Comparison of ENCODE assay signal across 24 cellular contexts in the genomic region with DNA sequence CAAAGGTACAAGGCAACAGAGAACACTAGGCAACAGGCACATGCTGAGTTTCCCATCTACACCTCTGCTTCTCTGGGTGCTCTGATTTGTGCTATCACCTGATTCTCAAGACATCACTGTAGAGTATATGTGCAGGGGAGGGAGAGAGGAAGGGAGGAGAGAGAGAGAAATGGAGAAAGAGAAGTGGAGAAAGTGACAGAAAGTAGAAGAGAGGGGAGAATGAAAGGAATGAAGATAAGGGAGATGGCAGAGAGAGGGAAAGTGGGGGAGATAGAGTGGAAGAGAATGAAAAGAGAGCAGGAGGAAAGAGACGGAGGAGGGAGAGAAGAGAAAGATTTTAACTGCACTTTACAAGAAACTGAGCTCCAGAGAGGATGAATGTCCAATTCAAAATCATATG.
"Had no signal": no experiment of that assay in that cellular context is flagged by ENCODE, and none has a peak within 500 bp of the region (broad histone marks: within the 10 kb centered on the region; RNA-seq: fewer than 3 reads in every experiment).

No MANE protein-coding gene starts in this region.

- H3K4me3 Mint-ChIP-seq: mesothelial cell of epicardium; naive B cell; natural killer cell; stimulated activated naive CD8-positive, alpha-beta T cell treated with anti-CD3 and anti-CD28 coated beads, Interleukin-15, Interleukin-2, amounts not matched to agents 100 ng/mL and 50 ng/mL, for 24 hours had no signal

- H3K79me2 ChIP-seq: hepatocyte had no signal

- DNase-seq: left ventricle myocardium inferior; naive B cell; natural killer cell; ovary; posterior cingulate gyrus; retina; right cardiac atrium; stimulated activated CD4-positive, alpha-beta T cell treated with anti-CD3 and anti-CD28 coated beads, Interleukin-12 subunit alpha, Interleukin-12 subunit beta, amount 100 ng/mL, for 4 hours; stimulated activated CD4-positive, alpha-beta T cell treated with anti-CD3 and anti-CD28 coated beads, Interleukin-15, amount 100 ng/mL, for 24 hours; stimulated activated CD4-positive, alpha-beta T cell treated with anti-CD3 and anti-CD28 coated beads, Interleukin-2, amount 100 ng/mL, for 24 hours; stimulated activated CD4-positive, alpha-beta T cell treated with anti-CD3 and anti-CD28 coated beads, Interleukin-4, amount 100 ng/mL, for 1 hour; stimulated activated naive CD4-positive, alpha-beta T cell; tibial artery; upper lobe of left lung had no signal

- H3K4me3 ChIP-seq: hepatocyte, left ventricle myocardium inferior, lung, ovary, prostate gland, skin epidermis, suprapubic skin, thoracic aorta, tibial artery, upper lobe of left lung, vagina had no signal

- H3K27me3 ChIP-seq: hepatocyte, ovary, suprapubic skin, tibial artery, upper lobe of left lung, vagina had no signal

- H3K36me3 ChIP-seq: left ventricle myocardium inferior, ovary, prostate gland, suprapubic skin, thoracic aorta, tibial artery, upper lobe of left lung, vagina had no signal

- H3K36me3 Mint-ChIP-seq: naive B cell, natural killer cell had no signal

- H3K27ac Mint-ChIP-seq: mesothelial cell of epicardium; naive B cell; natural killer cell; stimulated activated naive CD8-positive, alpha-beta T cell treated with anti-CD3 and anti-CD28 coated beads, Interleukin-15, Interleukin-2, amounts not matched to agents 100 ng/mL and 50 ng/mL, for 24 hours had no signal

- H3K27ac ChIP-seq: hepatocyte, left ventricle myocardium inferior, ovary, prostate gland, skin epidermis, suprapubic skin, thoracic aorta, tibial artery, upper lobe of left lung, vagina had no signal

- H3K4me1 ChIP-seq: left ventricle myocardium inferior, prostate gland, upper lobe of left lung had no signal

- ATAC-seq: natural killer cell, sciatic nerve had no signal

- H3K4me2 ChIP-seq: hepatocyte had no signal

- H2AFZ ChIP-seq: hepatocyte had no signal

- H3K9me3 ChIP-seq: ovary, prostate gland, suprapubic skin, thoracic aorta, vagina had no signal

- H3K4me1 Mint-ChIP-seq: naive B cell, natural killer cell had no signal
